Comparison of ENCODE assay signal across 12 cellular contexts in the genomic region with DNA sequence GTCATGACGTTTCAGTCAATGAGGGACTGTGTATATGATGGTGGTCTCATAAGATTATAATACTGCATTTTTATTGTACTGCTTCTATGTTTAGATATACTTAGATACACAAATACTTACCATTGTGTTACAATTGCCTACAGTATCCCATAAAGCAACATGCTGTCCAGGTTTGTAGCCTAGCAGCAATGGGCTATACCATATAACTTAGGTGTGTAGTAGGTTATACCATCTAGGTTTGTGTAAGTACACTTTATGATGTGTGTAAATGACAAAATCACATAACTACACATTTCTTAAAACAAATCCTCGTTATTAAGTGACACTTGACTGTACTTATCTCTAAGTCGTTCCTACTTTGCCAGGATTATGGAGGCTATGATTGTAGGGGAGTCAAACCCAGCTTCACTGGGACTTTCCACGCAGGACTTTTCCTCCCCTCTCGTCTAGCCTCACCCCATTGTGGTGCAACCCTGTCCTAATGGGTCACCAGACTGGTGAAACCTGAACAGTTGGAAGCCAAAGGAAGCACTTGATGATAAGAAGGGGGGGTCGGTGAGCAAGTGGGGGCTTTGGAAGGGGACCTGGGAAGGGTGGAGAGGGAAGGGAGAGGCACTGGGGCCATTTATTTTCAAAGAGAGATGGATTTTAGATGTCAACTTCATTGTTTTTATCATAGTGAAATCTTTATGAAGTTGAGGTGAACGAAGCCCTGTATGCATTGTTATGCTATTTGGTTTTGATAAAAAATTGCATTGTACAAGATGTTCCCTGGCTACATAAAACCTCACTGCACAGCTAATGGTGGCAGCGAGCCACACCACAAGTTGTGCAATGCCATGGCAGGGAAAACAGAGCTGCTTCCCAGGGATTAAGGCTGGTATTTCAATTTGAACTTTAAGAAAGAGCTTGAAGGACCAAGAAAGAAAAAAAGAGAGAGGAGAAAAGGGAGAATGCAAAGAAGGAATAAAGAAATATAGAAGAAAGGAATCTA.
A peak's percentile ranks its signal among the peaks of the same experiment; 100 is the strongest.
DNase-seq lines count a peak whose midpoint lies in the region; ATAC-seq lines count a peak whose summit lies in the region.
"Had no signal": no experiment of that assay in that cellular context is flagged by ENCODE, and none has a peak within 500 bp of the region (broad histone marks: within the 10 kb centered on the region; RNA-seq: fewer than 3 reads in every experiment).

No MANE protein-coding gene starts in this region.

- ATAC-seq in left ventricle myocardium superior (peak; percentile 90), HG03565 (IDR thresholded peaks at IDR 0.05; ENCODE audit: unreplicated experiment) (no peak), HG03095 (IDR thresholded peaks at IDR 0.05; ENCODE audit: unreplicated experiment) (no peak)

- H3K9me3 ChIP-seq in GM23248 (ENCODE audit: low read depth), result no peaks in the 10 kb centered on the region

- H3K4me3 ChIP-seq in GM23248, result no peak overlapping the region

- in situ Hi-C loops in GM23248 (cut with MboI), result no loop called here

- no peaks in the 10 kb centered on the region for H3K79me2 ChIP-seq in GM23248 (ENCODE audit: insufficient read depth)

- no peak overlapping the region for H3K4me2 ChIP-seq in GM23248 (ENCODE audit: unreplicated experiment)

- no peaks in the 10 kb centered on the region for H4K20me1 ChIP-seq in GM23248 (ENCODE audit: insufficient read depth)

- H3K4me1 ChIP-seq in GM23248 (ENCODE audit: insufficient read depth), result peaks cover 10% of the 10 kb centered on the region

- H3K9ac ChIP-seq in GM23248, result no peak overlapping the region

- no peaks in the 10 kb centered on the region for H3F3A ChIP-seq in GM23248 (ENCODE audit: insufficient read depth)

- no peaks in the 10 kb centered on the region for H3K9me2 ChIP-seq in GM23248 (ENCODE audit: insufficient read depth)

- intact Hi-C loops in left ventricle myocardium superior (cut with micrococcal nuclease), result no loop called here

- DNase-seq in GM23248 (peak; percentile 72), astrocyte of the hippocampus (ENCODE audit: low read depth, low spot score) (peak; percentile 95), left ventricle myocardium superior (peak; percentile 81), smooth muscle cell of the brain vasculature (ENCODE audit: low read depth, low spot score) (peak; percentile 65), NCI-H345 treated with DMSO at 0.1 percent for 48 hours (lab: John Stamatoyannopoulos, UW; ENCODE audit: unreplicated experiment) (no peak), SK-N-DZ (ENCODE audit: low spot score) (no peak)
- DNase-seq: activated effector memory CD4-positive, alpha-beta T cell treated with anti-CD3 and anti-CD28 coated beads, Interleukin-2, amount 50 U/mL, for 16 hours; DND-41; hippocampal formation; retina had no signal

- H3K36me3 ChIP-seq in GM23248 (ENCODE audit: low read depth), result no peaks in the 10 kb centered on the region

- WGBS in GM23248 (ENCODE audit: low coverage in 1 of 2, low lambda C conversion rate in 2 of 2, missing lambda C conversion rate in 2 of 2), 2 experiments, result 35 to 37% methylated on average over 8 of the region's 8 CpGs

- peaks cover 39% of the 10 kb centered on the region for H3K27me3 ChIP-seq in GM23248 (replicated peaks; ENCODE audit: insufficient read depth)

- H2AFZ ChIP-seq in GM23248, result no peak overlapping the region

- no peak overlapping the region for H3K27ac ChIP-seq in GM23248

Comparison
In these comparisons a context has a peak if more than half of its experiments do, and no peak if none do; other contexts are left out.
1. DNase-seq: peak in GM23248 (single experiment), astrocyte of the hippocampus (single experiment), left ventricle myocardium superior (single experiment) and smooth muscle cell of the brain vasculature (single experiment); none in NCI-H345 treated with DMSO at 0.1 percent for 48 hours (single experiment) and SK-N-DZ (single experiment).